12 cellular contexts compared by ENCODE assay signal in genomic region chr12:52880499-52880898, GRCh38. TPM values are rescaled to one million over a fixed set of nuclear protein-coding genes. Genes with fewer than 3 reads are reported as not detected.
"Had no signal": no experiment of that assay in that cellular context is flagged by ENCODE, and none has a peak within 500 bp of the region (broad histone marks: within the 10 kb centered on the region; RNA-seq: fewer than 3 reads in every experiment).

No MANE protein-coding gene starts in this region.

RNA-seq across cellular contexts. Expression of gene KRT78, which starts 31.7 kb away (rescaled TPM):
- total RNA-seq: cerebellum, endothelial cell of umbilical vein, heart right ventricle, kidney epithelial cell, left lung, lung microvascular endothelial cell, mesothelial cell of epicardium, sciatic nerve, T-cell, upper lobe of right lung had no signal
- polyA plus RNA-seq: endothelial cell of umbilical vein had no signal

RNA-seq across cellular contexts. Expression of gene KRT79, which starts 46.4 kb away (rescaled TPM):
- total RNA-seq: cerebellum, endothelial cell of umbilical vein, esophagus muscularis mucosa, gastroesophageal sphincter, heart right ventricle, kidney epithelial cell, lung microvascular endothelial cell, mesothelial cell of epicardium, sciatic nerve had no signal
- polyA plus RNA-seq: endothelial cell of umbilical vein had no signal
